16 cellular contexts compared by ENCODE assay signal in the genomic region with DNA sequence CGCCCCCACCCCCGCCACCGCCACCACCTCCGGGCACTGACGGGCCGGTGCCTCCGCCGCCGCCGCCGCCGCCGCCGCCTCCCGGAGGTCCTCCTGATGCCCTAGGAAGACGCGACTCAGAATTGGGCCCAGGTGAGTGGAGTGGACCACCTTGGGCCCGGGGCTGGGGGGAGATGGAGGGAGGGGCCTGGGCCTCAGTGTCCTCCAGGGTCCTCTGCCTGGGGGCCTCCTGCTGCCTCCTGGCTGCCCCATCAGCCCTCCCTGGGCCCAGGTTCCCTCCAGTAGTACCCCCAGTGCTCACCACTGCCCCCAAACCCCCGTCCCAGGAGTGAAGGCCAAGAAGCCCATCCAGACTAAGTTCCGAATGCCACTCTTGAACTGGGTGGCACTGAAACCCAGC. TPM values are rescaled to one million over a fixed set of nuclear protein-coding genes. Genes with fewer than 3 reads are reported as not detected.
A peak's percentile ranks its signal among the peaks of the same experiment; 100 is the strongest.
DNase-seq lines count a peak whose midpoint lies in the region; TF ChIP-seq lines count a peak whose summit lies in the region.
"Had no signal": no experiment of that assay in that cellular context is flagged by ENCODE, and none has a peak within 500 bp of the region (broad histone marks: within the 10 kb centered on the region; RNA-seq: fewer than 3 reads in every experiment).

No MANE protein-coding gene starts in this region.

- CTCF ChIA-PET in activated naive CD4-positive, alpha-beta T cell treated with anti-CD3 and anti-CD28 coated beads, Interleukin-2, amount 10 ng/mL, durations not matched to agents 7 days and 5 days (lab: Charles Lee) = interaction anchor here (0.6 to 2.1 kb wide), 3 partner anchors 10 to 23 kb away, joined by 3 to 6 read pairs (median 3); no protein-coding TSS in a partner anchor

- intact Hi-C loops in ascending aorta (cut with DNase I) (no loop called here), head of caudate nucleus (cut with DNase I) (no loop called here)

- no peak for TF ChIP-seq CTCF in ascending aorta (IDR thresholded peaks at IDR 0.05)
- no peak for TF ChIP-seq CTCF in suprapubic skin (IDR thresholded peaks at IDR 0.05)

- no peaks in the 10 kb centered on the region for H3K27me3 Mint-ChIP-seq in activated naive CD4-positive, alpha-beta T cell treated with anti-CD3 and anti-CD28 coated beads, Interleukin-2, amount 10 ng/mL, durations not matched to agents 7 days and 5 days

- H3K4me1 ChIP-seq in ascending aorta (peaks cover 8 to 10% of the 10 kb centered on the region in 2 donors), iPS-20b (ENCODE audit: insufficient read depth, low read length) (peaks cover 8% of the 10 kb centered on the region; the same call in 1 of the 2 replicates), suprapubic skin (peaks cover 28% of the 10 kb centered on the region)

- peaks cover 37% of the 10 kb centered on the region for H3K4me1 Mint-ChIP-seq in activated naive CD4-positive, alpha-beta T cell treated with anti-CD3 and anti-CD28 coated beads, Interleukin-2, amount 10 ng/mL, durations not matched to agents 7 days and 5 days

- H3K27ac ChIP-seq in ascending aorta (no peak overlapping the region), iPS-20b (ENCODE audit: low read length) (no peak overlapping the region), suprapubic skin (no peak overlapping the region)
- H3K27ac ChIP-seq: Peyer's patch, psoas muscle, upper lobe of right lung had no signal

- peaks cover 73% of the 10 kb centered on the region for H3K36me3 Mint-ChIP-seq in activated naive CD4-positive, alpha-beta T cell treated with anti-CD3 and anti-CD28 coated beads, Interleukin-2, amount 10 ng/mL, durations not matched to agents 7 days and 5 days

- peaks cover 8% of the 10 kb centered on the region for H3K27me3 ChIP-seq in ascending aorta
- peaks cover 71% of the 10 kb centered on the region for H3K27me3 ChIP-seq in iPS-20b (ENCODE audit: insufficient read depth, low read length)
- no peaks in the 10 kb centered on the region for H3K27me3 ChIP-seq in suprapubic skin
- H3K27me3 ChIP-seq: upper lobe of right lung had no signal

- no peaks in the 10 kb centered on the region for H3K9me3 Mint-ChIP-seq in activated naive CD4-positive, alpha-beta T cell treated with anti-CD3 and anti-CD28 coated beads, Interleukin-2, amount 10 ng/mL, durations not matched to agents 7 days and 5 days

- H3K4me3 ChIP-seq in ascending aorta = peak overlapping the region; percentile 18 to 43
- H3K4me3 ChIP-seq in iPS-20b (ENCODE audit: low read length) = peak overlapping the region; percentile 54; the same call in 1 of the 2 replicates
- peak overlapping the region; percentile 36 for H3K4me3 ChIP-seq in suprapubic skin
- H3K4me3 ChIP-seq: psoas muscle had no signal

- H3K4me3 Mint-ChIP-seq in activated naive CD4-positive, alpha-beta T cell treated with anti-CD3 and anti-CD28 coated beads, Interleukin-2, amount 10 ng/mL, durations not matched to agents 7 days and 5 days = no peak overlapping the region
- H3K4me3 Mint-ChIP-seq: immature natural killer cell had no signal

- no peaks in the 10 kb centered on the region for H3K36me3 ChIP-seq in ascending aorta
- no peaks in the 10 kb centered on the region for H3K36me3 ChIP-seq in iPS-20b (ENCODE audit: insufficient read depth, low read depth, low read length)
- peaks cover 41% of the 10 kb centered on the region for H3K36me3 ChIP-seq in suprapubic skin

- no peak for DNase-seq in activated naive CD4-positive, alpha-beta T cell treated with anti-CD3 and anti-CD28 coated beads, Interleukin-2, amount 10 ng/mL, durations not matched to agents 7 days and 5 days
- DNase-seq in activated naive CD4-positive, alpha-beta T cell treated with Interleukin-2 at 50 U/mL for 16 hours = no peak
- DNase-seq in ascending aorta (ENCODE audit: low spot score in 2 of 2) = no peak
- DNase-seq in suprapubic skin (ENCODE audit: low spot score in 2 of 2) = no peak
- no peak for DNase-seq in effector CD8-positive, alpha-beta T cell (lab: John Stamatoyannopoulos, UW)
- DNase-seq in DMS153 (lab: John Stamatoyannopoulos, UW) = no peak
- no peak for DNase-seq in head of caudate nucleus
- DNase-seq: activated CD4-positive, CD25-positive, alpha-beta regulatory T cell treated with anti-CD3 and anti-CD28 coated beads, Interleukin-2, amount 50 U/mL, for 72 hours; foreskin fibroblast; GF-D8; immature natural killer cell; psoas muscle; SW 1271 had no signal

- H3K27ac Mint-ChIP-seq in activated naive CD4-positive, alpha-beta T cell treated with anti-CD3 and anti-CD28 coated beads, Interleukin-2, amount 10 ng/mL, durations not matched to agents 7 days and 5 days = peak overlapping the region; percentile 67

- no peak overlapping the region for H3K9ac ChIP-seq in iPS-20b (ENCODE audit: low read depth, low read length)

- 28% methylated on average over 2 of the region's 20 CpGs for WGBS in suprapubic skin

- TF ChIP-seq POLR2A in suprapubic skin (IDR thresholded peaks at IDR 0.05) = no peak

- H3K9me3 ChIP-seq in ascending aorta = no peaks in the 10 kb centered on the region
- H3K9me3 ChIP-seq in iPS-20b (ENCODE audit: insufficient read depth, low read depth, low read length) = no peaks in the 10 kb centered on the region
- no peaks in the 10 kb centered on the region for H3K9me3 ChIP-seq in suprapubic skin
- H3K9me3 ChIP-seq: Peyer's patch, psoas muscle, upper lobe of right lung had no signal

- no peak for TF ChIP-seq EP300 in suprapubic skin (IDR thresholded peaks at IDR 0.05)

RNA-seq across cellular contexts. Expression of gene SPATA32, which starts 19.9 kb away (rescaled TPM):
- total RNA-seq in ascending aorta (not detected), suprapubic skin (not detected)
- total RNA-seq: Peyer's patch, upper lobe of right lung had no signal

RNA-seq across cellular contexts. Expression of gene FMNL1, which starts 20.3 kb away (rescaled TPM):
- total RNA-seq in ascending aorta (10.7 TPM), suprapubic skin (10 to 100 TPM in 1 of 4 donors, 1 to 10 TPM in 3; 5.9 to 14.6 (median 8.0) TPM)
